In the genomic region with DNA sequence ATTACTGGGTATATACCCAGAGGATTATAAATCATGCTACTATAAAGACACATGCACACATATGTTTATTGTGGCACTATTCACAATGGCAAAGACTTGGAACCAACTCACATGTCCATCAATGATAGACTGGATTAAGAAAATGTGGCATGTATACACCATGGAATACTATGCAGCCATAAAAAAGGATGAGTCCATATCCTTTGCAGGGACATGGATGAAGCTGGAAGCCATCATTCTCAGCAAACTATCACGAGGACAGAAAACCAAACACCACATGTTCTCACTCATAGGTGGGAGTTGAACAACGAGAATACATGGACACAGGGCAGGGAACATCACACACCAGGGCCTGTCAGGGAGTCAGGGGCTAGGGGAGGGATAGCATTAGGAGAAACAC, we compare ENCODE assay signal across 4 cellular contexts. TPM values are rescaled to one million over a fixed set of nuclear protein-coding genes. Genes with fewer than 3 reads are reported as not detected.
"Had no signal": no experiment of that assay in that cellular context is flagged by ENCODE, and none has a peak within 500 bp of the region (broad histone marks: within the 10 kb centered on the region; RNA-seq: fewer than 3 reads in every experiment).

No MANE protein-coding gene starts in this region.

RNA-seq across cellular contexts. Expression of a gene that starts 52.8 kb away (rescaled TPM):
- total RNA-seq: HepG2, HT-29, IMR-90 had no signal
- polyA plus RNA-seq: HepG2, IgD-negative memory B cell, IMR-90 had no signal
